In genomic region chr7:22420008-22420407, GRCh38 we compare ENCODE assay signal across 22 cellular contexts.
"Had no signal": no experiment of that assay in that cellular context is flagged by ENCODE, and none has a peak within 500 bp of the region (broad histone marks: within the 10 kb centered on the region; RNA-seq: fewer than 3 reads in every experiment).

No MANE protein-coding gene starts in this region.

- H3K36me3 ChIP-seq: colonic mucosa, esophagus muscularis mucosa, gastrocnemius medialis, heart right ventricle, left lung, lower lobe of right lung had no signal

- ATAC-seq: effector memory CD8-positive, alpha-beta T cell; foreskin keratinocyte; heart right ventricle; left cardiac atrium; left lung; left ventricle myocardium superior; lower lobe of right lung; mucosa of descending colon had no signal

- H3K4me1 ChIP-seq: colonic mucosa, esophagus muscularis mucosa, foreskin keratinocyte, heart right ventricle, left lung, lower lobe of right lung had no signal

- FAIRE-seq: endometrium, islet of Langerhans, keratinocyte had no signal

- DNase-seq: colonic mucosa; cortex of kidney; effector CD8-positive, alpha-beta T cell; effector memory CD8-positive, alpha-beta T cell; endodermal cell; foreskin keratinocyte; gastrocnemius medialis; glutamatergic neuron; head of caudate nucleus; heart right ventricle; hippocampal formation; left cardiac atrium; left lung; left ventricle myocardium superior; lower lobe of right lung; mesenchymal stem cell; mucosa of descending colon; naive B cell had no signal

- H3K9me3 ChIP-seq: colonic mucosa, esophagus muscularis mucosa, gastrocnemius medialis, heart right ventricle, left lung, lower lobe of right lung, mucosa of descending colon had no signal

- H3K4me3 ChIP-seq: colonic mucosa, esophagus muscularis mucosa, gastrocnemius medialis, heart right ventricle, left lung, lower lobe of right lung, mucosa of descending colon had no signal

- H3K27me3 ChIP-seq: colonic mucosa, foreskin keratinocyte, gastrocnemius medialis, heart right ventricle, left lung had no signal

- H3K27ac ChIP-seq: colonic mucosa, esophagus muscularis mucosa, foreskin keratinocyte, gastrocnemius medialis, heart right ventricle, left lung, lower lobe of right lung had no signal
